27 cellular contexts compared by ENCODE assay signal in the genomic region with DNA sequence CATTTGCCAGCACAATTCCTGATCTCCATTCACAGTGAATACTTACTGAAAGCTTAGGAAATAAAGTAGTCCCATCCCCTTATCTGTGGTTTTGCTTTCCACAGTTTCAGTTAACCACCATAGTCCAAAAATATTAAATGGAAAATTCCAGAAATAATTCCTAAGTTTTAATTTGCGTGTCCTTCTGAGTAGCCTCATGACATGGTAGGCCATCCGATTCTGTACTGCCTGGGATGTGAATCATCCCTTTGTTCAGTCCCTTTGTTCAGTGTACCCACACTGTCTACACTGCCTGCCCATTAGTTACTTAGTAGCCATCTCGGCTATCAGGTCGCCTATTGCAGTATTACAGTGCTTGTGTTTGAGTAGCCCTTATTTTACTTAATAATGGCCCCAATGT.
"Had no signal": no experiment of that assay in that cellular context is flagged by ENCODE, and none has a peak within 500 bp of the region (broad histone marks: within the 10 kb centered on the region; RNA-seq: fewer than 3 reads in every experiment).

No MANE protein-coding gene starts in this region.

- H3K4me1 ChIP-seq: esophagus squamous epithelium had no signal

- H3K9me3 ChIP-seq: esophagus squamous epithelium, gastrocnemius medialis, heart left ventricle had no signal

- H3K36me3 ChIP-seq: brain microvascular endothelial cell, WERI-Rb-1 had no signal

- H3K4me3 ChIP-seq: esophagus squamous epithelium, gastrocnemius medialis, heart left ventricle had no signal

- H3K27ac ChIP-seq: brain microvascular endothelial cell, esophagus squamous epithelium, gastrocnemius medialis, heart left ventricle, WERI-Rb-1 had no signal

- H3K27me3 ChIP-seq: brain microvascular endothelial cell, esophagus squamous epithelium, gastrocnemius medialis, heart left ventricle had no signal

- DNase-seq: activated B cell treated with CpG ODN at 0.5 μM for 24 hours; activated CD4-positive, alpha-beta memory T cell treated with anti-CD3 and anti-CD28 coated beads for 36 hours; activated CD4-positive, alpha-beta T cell treated with anti-CD3 and anti-CD28 coated beads for 36 hours; activated CD4-positive, alpha-beta T cell treated with anti-CD3 and anti-CD28 coated beads, Interleukin-2, amount 10 ng/mL, durations not matched to agents 24 days and 14 days; activated CD4-positive, CD25-positive, alpha-beta regulatory T cell treated with anti-CD3 and anti-CD28 coated beads, Interleukin-2, amount 50 U/mL, for 72 hours; activated CD8-positive, alpha-beta memory T cell treated with anti-CD3 and anti-CD28 coated beads, Interleukin-2, amount 10 ng/mL, durations not matched to agents 7 days and 5 days; activated CD8-positive, alpha-beta memory T cell treated with anti-CD3 and anti-CD28 coated beads, Interleukin-2, amount 50 U/mL, for 4 hours; activated CD8-positive, alpha-beta T cell treated with anti-CD3 and anti-CD28 coated beads, Interleukin-2, amount 10 ng/mL, durations not matched to agents 7 days and 5 days; activated gamma-delta T cell; activated naive CD4-positive, alpha-beta T cell; activated naive CD4-positive, alpha-beta T cell treated with anti-CD3 and anti-CD28 coated beads, Interleukin-2, amount 50 U/mL, for 16 hours; activated T-cell treated with anti-CD3 and anti-CD28 coated beads, Interleukin-2, amount 50 U/mL, for 24 hours; activated T-cell treated with anti-CD3 and anti-CD28 coated beads, Interleukin-2, amount 50 U/mL, for 72 hours; amygdala; aorta; brain microvascular endothelial cell; cortex of kidney; dermis blood vessel endothelial cell; effector CD4-positive, alpha-beta T cell; esophagus squamous epithelium; foreskin fibroblast; gastrocnemius medialis; glutamatergic neuron; heart left ventricle; T-cell; T1000; WERI-Rb-1 had no signal
